ENCODE assay signal across 13 cellular contexts in the genomic region with DNA sequence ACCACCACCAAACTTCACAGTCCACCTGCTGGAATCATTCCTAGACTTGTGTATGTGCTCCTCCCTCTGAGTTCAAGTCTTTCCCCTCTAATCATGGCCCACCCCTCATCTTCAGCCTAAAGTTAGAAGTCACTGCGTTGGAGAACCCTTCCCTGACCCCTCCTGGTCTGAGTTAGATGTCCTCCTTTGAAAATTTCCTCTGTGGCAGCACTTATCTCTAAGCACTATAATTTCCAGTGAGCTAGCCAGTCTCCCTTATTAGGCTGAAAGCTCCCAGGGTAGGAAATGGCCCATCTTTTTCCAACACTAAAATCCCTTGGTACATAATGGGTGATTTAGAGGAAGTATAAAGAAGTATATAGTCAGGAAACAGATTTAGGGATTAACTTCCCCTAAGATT.
DNase-seq lines count a peak whose midpoint lies in the region; ATAC-seq and TF ChIP-seq lines count a peak whose summit lies in the region.
"Had no signal": no experiment of that assay in that cellular context is flagged by ENCODE, and none has a peak within 500 bp of the region (broad histone marks: within the 10 kb centered on the region; RNA-seq: fewer than 3 reads in every experiment).

No MANE protein-coding gene starts in this region.

- H3K4me1 ChIP-seq in breast epithelium = no peaks in the 10 kb centered on the region
- H3K4me1 ChIP-seq in psoas muscle = peaks cover 46% of the 10 kb centered on the region
- H3K4me1 ChIP-seq in gastroesophageal sphincter = peaks cover 0 to 33% (median 0%) of the 10 kb centered on the region in 3 donors
- H3K4me1 ChIP-seq: HAP-1 had no signal

- peak overlapping the region; percentile 9 for H3K27ac Mint-ChIP-seq in MCF 10A (ENCODE audit: low read depth, unreplicated experiment)
- H3K27ac Mint-ChIP-seq in activated CD8-positive, alpha-beta T cell treated with anti-CD3 and anti-CD28 coated beads for 36 hours = no peak overlapping the region
- H3K27ac Mint-ChIP-seq: B cell; CD4-positive, alpha-beta T cell had no signal

- TF ChIP-seq EP300 in gastroesophageal sphincter (IDR thresholded peaks at IDR 0.05) = no peak

- no TSS peak for BruUV-seq in MCF 10A (replicated peaks; lab: Mats Ljungman, UMichigan)

- ATAC-seq in psoas muscle = no peak
- ATAC-seq in activated CD8-positive, alpha-beta T cell treated with anti-CD3 and anti-CD28 coated beads for 36 hours = no peak
- ATAC-seq in gastroesophageal sphincter = no peak

- WGBS in psoas muscle, 3 donors = 46 to 68% (median 63%) methylated on average over 1 of the region's 1 CpG
- WGBS in gastroesophageal sphincter (ENCODE audit: low coverage in 1 of 2), 2 donors = 70% methylated on average over 1 of the region's 1 CpG; no CpG with 5 or more reads in 1 of the 2 donors

- H3K4me3 ChIP-seq in breast epithelium = no peak overlapping the region
- H3K4me3 ChIP-seq in psoas muscle = no peak overlapping the region
- no peak overlapping the region for H3K4me3 ChIP-seq in gastroesophageal sphincter
- H3K4me3 ChIP-seq: HAP-1 had no signal

- TF ChIP-seq CTCF in MCF 10A (IDR thresholded peaks at IDR 0.05; ENCODE audit: unreplicated experiment) = no peak
- TF ChIP-seq CTCF in breast epithelium (IDR thresholded peaks at IDR 0.05) = no peak
- no peak for TF ChIP-seq CTCF in VCaP (conservative IDR thresholded peaks at IDR 0.05)
- TF ChIP-seq CTCF in psoas muscle (IDR thresholded peaks at IDR 0.05) = no peak
- no peak for TF ChIP-seq CTCF in activated CD8-positive, alpha-beta T cell treated with anti-CD3 and anti-CD28 coated beads for 36 hours (IDR thresholded peaks at IDR 0.05)
- no peak for TF ChIP-seq CTCF in gastroesophageal sphincter (IDR thresholded peaks at IDR 0.05)

- no peaks in the 10 kb centered on the region for H3K27me3 Mint-ChIP-seq in MCF 10A (ENCODE audit: insufficient read depth, unreplicated experiment)
- no peaks in the 10 kb centered on the region for H3K27me3 Mint-ChIP-seq in activated CD8-positive, alpha-beta T cell treated with anti-CD3 and anti-CD28 coated beads for 36 hours
- H3K27me3 Mint-ChIP-seq: B cell; CD4-positive, alpha-beta T cell had no signal

- H3K4me1 Mint-ChIP-seq in MCF 10A (ENCODE audit: insufficient read depth, unreplicated experiment) = no peaks in the 10 kb centered on the region
- peaks cover 13% of the 10 kb centered on the region for H3K4me1 Mint-ChIP-seq in activated CD8-positive, alpha-beta T cell treated with anti-CD3 and anti-CD28 coated beads for 36 hours (ENCODE audit: low read depth)

- H3K27me3 ChIP-seq in breast epithelium (no peaks in the 10 kb centered on the region), psoas muscle (ENCODE audit: insufficient read depth in 3 of 3, low read length in 2 of 3) (no peaks in the 10 kb centered on the region), gastroesophageal sphincter (no peaks in the 10 kb centered on the region)

- H3K27ac ChIP-seq in breast epithelium (no peak overlapping the region), VCaP (peak overlapping the region; percentile 93; the same call in 1 of the 2 replicates), psoas muscle (peak overlapping the region; percentile 68), gastroesophageal sphincter (no peak overlapping the region)

- POLR2A ChIA-PET in MCF 10A (lab: Yijun Ruan, JAX) = no interaction called here
- POLR2A ChIA-PET in activated CD8-positive, alpha-beta T cell treated with anti-CD3 and anti-CD28 coated beads for 36 hours (lab: Charles Lee) = interaction anchor here (0.6 kb wide), 1 partner anchor 1208 kb away, joined by 3 read pairs; no protein-coding TSS in a partner anchor

- no peaks in the 10 kb centered on the region for H3K9me3 Mint-ChIP-seq in MCF 10A (ENCODE audit: unreplicated experiment)
- no peaks in the 10 kb centered on the region for H3K9me3 Mint-ChIP-seq in activated CD8-positive, alpha-beta T cell treated with anti-CD3 and anti-CD28 coated beads for 36 hours
- H3K9me3 Mint-ChIP-seq: CD4-positive, alpha-beta T cell had no signal

- H3K4me3 Mint-ChIP-seq in MCF 10A (ENCODE audit: unreplicated experiment) = no peak overlapping the region
- H3K4me3 Mint-ChIP-seq in activated CD8-positive, alpha-beta T cell treated with anti-CD3 and anti-CD28 coated beads for 36 hours = no peak overlapping the region
- H3K4me3 Mint-ChIP-seq: B cell; CD4-positive, alpha-beta T cell had no signal

- CTCF ChIA-PET in MCF 10A (lab: Yijun Ruan, JAX) = no interaction called here
- CTCF ChIA-PET in activated CD8-positive, alpha-beta T cell treated with anti-CD3 and anti-CD28 coated beads for 36 hours (lab: Charles Lee) = interaction anchor here (1.0 kb wide), 1 partner anchor 20 kb away, joined by 3 read pairs; no protein-coding TSS in a partner anchor

- H3K36me3 Mint-ChIP-seq in MCF 10A (ENCODE audit: insufficient read depth, unreplicated experiment) = peaks cover 3% of the 10 kb centered on the region
- no peaks in the 10 kb centered on the region for H3K36me3 Mint-ChIP-seq in activated CD8-positive, alpha-beta T cell treated with anti-CD3 and anti-CD28 coated beads for 36 hours (ENCODE audit: low read depth)

- intact Hi-C loops in MCF 10A (cut with micrococcal nuclease) = no loop called here
- intact Hi-C loops in breast epithelium (cut with DNase I; ENCODE audit: low total_unique reads) = no loop called here
- intact Hi-C loops in psoas muscle (cut with DNase I) = no loop called here
- intact Hi-C loops in activated CD8-positive, alpha-beta T cell treated with anti-CD3 and anti-CD28 coated beads for 36 hours (cut with micrococcal nuclease) = no loop called here

- H3K36me3 ChIP-seq in breast epithelium (no peaks in the 10 kb centered on the region), psoas muscle (ENCODE audit: insufficient read depth in 1 of 2, low read depth in 1 of 2) (no peaks in the 10 kb centered on the region), gastroesophageal sphincter (no peaks in the 10 kb centered on the region)
- H3K36me3 ChIP-seq: HAP-1 had no signal

- no peak for DNase-seq in MCF 10A (ENCODE audit: unreplicated experiment)
- DNase-seq in breast epithelium (ENCODE audit: low spot score in 2 of 2) = no peak
- peak; percentile 45 for DNase-seq in NCI-H2227 (lab: John Stamatoyannopoulos, UW; ENCODE audit: unreplicated experiment)
- no peak for DNase-seq in psoas muscle
- no peak for DNase-seq in activated CD8-positive, alpha-beta T cell treated with anti-CD3 and anti-CD28 coated beads for 36 hours
- DNase-seq: C1 segment of cervical spinal cord; Calu3; CD4-positive, alpha-beta T cell; DMS 273 treated with DMSO at 0.1 percent for 48 hours had no signal

- H3K9me3 ChIP-seq in breast epithelium (no peaks in the 10 kb centered on the region), psoas muscle (no peaks in the 10 kb centered on the region), gastroesophageal sphincter (no peaks in the 10 kb centered on the region)
- H3K9me3 ChIP-seq: HAP-1 had no signal

- no peak for TF ChIP-seq POLR2A in breast epithelium (IDR thresholded peaks at IDR 0.05)
- TF ChIP-seq POLR2A in gastroesophageal sphincter (IDR thresholded peaks at IDR 0.05) = no peak

Comparison
In these comparisons a context has a peak if more than half of its experiments do, and no peak if none do; other contexts are left out.
1. H3K27ac ChIP-seq: peak in VCaP (single experiment) and psoas muscle (single experiment); none in breast epithelium (0 of 2) and gastroesophageal sphincter (0 of 4).